21 cellular contexts compared by ENCODE assay signal in the genomic region with DNA sequence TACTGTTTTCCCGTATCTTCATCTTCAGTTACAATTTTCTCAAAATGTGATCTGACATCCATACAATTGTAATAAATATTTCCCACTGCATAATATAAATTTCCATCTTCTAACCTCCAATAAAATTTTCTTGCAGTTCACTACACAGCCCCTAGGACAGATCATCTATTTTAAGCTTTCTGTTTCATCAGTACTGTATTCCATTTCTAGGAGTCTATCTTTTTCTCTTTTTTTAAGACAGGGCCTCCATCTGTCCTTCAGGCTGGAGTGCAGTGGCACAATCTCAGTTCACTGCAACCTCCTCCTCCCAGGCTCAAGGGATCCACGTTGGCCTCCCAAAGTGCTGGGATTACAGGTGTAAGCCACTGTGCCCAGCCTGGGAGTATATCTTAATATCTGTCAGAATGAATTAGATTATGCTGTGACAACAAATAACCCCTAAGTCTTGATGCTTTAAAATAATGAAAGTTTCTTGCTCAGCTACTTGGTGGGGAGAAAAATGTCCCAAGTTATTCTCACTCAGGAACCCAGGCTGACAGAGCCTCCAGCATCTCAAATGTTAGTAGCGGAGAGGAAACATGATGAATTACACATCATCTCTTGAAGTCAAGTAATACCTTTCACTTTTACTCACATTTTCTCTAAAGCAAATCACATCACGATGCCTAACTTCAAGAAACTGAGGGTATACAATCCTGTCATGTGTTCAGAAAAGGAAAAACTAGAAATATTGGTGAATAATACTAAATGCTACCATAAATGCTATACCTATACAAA.
"Had no signal": no experiment of that assay in that cellular context is flagged by ENCODE, and none has a peak within 500 bp of the region (broad histone marks: within the 10 kb centered on the region; RNA-seq: fewer than 3 reads in every experiment).

No MANE protein-coding gene starts in this region.

- H3K4me1 Mint-ChIP-seq: naive B cell, WTC11 had no signal

- H3K27ac Mint-ChIP-seq: activated naive CD4-positive, alpha-beta T cell treated with anti-CD3 and anti-CD28 coated beads for 36 hours; naive B cell; stimulated activated naive CD8-positive, alpha-beta T cell treated with anti-CD3 and anti-CD28 coated beads, Interleukin-15, Interleukin-2, amounts not matched to agents 100 ng/mL and 50 ng/mL, for 24 hours; T-helper 1 cell treated with Interleukin-12 subunit alpha and Interleukin-12 subunit beta and Interleukin-4 antibody, amounts not matched to agents 30 μg/mL and 1 μg/mL, for 36 hours had no signal

- DNase-seq: activated CD4-positive, alpha-beta T cell treated with anti-CD3 and anti-CD28 coated beads, Interleukin-2, amount 50 U/mL, for 48 hours; activated effector memory CD4-positive, alpha-beta T cell treated with Interleukin-2 at 50 U/mL for 16 hours; activated naive CD4-positive, alpha-beta T cell treated with anti-CD3 and anti-CD28 coated beads for 36 hours; activated T-cell treated with anti-CD3 and anti-CD28 coated beads, Interleukin-2, amount 50 U/mL, for 48 hours; amygdala; cerebellar nuclear complex; cortex of kidney; foreskin fibroblast; kidney; lower lobe of right lung; mesendoderm; naive B cell; retina; stimulated activated CD4-positive, alpha-beta T cell treated with anti-CD3 and anti-CD28 coated beads, Interleukin-4, amount 100 ng/mL, for 24 hours; substantia nigra; T1000; thyroid gland had no signal

- H3K36me3 Mint-ChIP-seq: naive B cell had no signal

- H3K9me3 ChIP-seq: thyroid gland had no signal

- H3K36me3 ChIP-seq: lower lobe of right lung, thyroid gland had no signal

- H3K4me1 ChIP-seq: lower lobe of right lung, thyroid gland had no signal

- H3K4me3 Mint-ChIP-seq: activated naive CD4-positive, alpha-beta T cell treated with anti-CD3 and anti-CD28 coated beads for 36 hours; naive B cell; stimulated activated naive CD8-positive, alpha-beta T cell treated with anti-CD3 and anti-CD28 coated beads, Interleukin-15, Interleukin-2, amounts not matched to agents 100 ng/mL and 50 ng/mL, for 24 hours; T-helper 1 cell treated with Interleukin-12 subunit alpha and Interleukin-12 subunit beta and Interleukin-4 antibody, amounts not matched to agents 30 μg/mL and 1 μg/mL, for 36 hours; WTC11 had no signal

- H3K27ac ChIP-seq: lower lobe of right lung, thyroid gland had no signal

- H3K9me3 Mint-ChIP-seq: stimulated activated naive CD8-positive, alpha-beta T cell treated with anti-CD3 and anti-CD28 coated beads, Interleukin-15, Interleukin-2, amounts not matched to agents 100 ng/mL and 50 ng/mL, for 24 hours; T-helper 1 cell treated with Interleukin-12 subunit alpha and Interleukin-12 subunit beta and Interleukin-4 antibody, amounts not matched to agents 30 μg/mL and 1 μg/mL, for 36 hours had no signal

- H3K27me3 ChIP-seq: thyroid gland had no signal

- H3K4me3 ChIP-seq: lower lobe of right lung, thyroid gland had no signal

- ATAC-seq: left lobe of liver, lower lobe of right lung, WTC11 had no signal
